Comparison of ENCODE assay signal across 9 cellular contexts in the genomic region with DNA sequence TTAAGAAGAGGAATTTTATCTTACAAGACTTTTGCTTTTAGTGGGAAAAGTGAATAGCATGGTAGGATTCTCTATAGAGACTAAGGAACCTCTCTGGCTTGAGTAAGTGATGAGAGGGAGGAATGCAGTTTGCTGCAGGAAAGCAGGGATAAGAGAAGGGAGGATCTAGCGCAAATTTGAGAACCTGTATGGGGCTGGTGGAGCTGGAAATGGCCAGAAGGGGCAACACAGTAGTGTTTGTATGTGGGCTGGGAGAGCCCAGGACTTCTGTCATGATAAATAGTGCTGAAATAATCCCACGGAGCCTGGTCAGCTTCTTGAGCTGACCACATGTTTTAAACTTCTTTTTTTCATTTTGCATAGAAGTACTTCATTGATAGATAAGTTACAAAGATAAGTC. TPM values are rescaled to one million over a fixed set of nuclear protein-coding genes. Genes with fewer than 3 reads are reported as not detected.
A peak's percentile ranks its signal among the peaks of the same experiment; 100 is the strongest.
DNase-seq lines count a peak whose midpoint lies in the region; ATAC-seq and TF ChIP-seq lines count a peak whose summit lies in the region.
"Had no signal": no experiment of that assay in that cellular context is flagged by ENCODE, and none has a peak within 500 bp of the region (broad histone marks: within the 10 kb centered on the region; RNA-seq: fewer than 3 reads in every experiment).

No MANE protein-coding gene starts in this region.

- H3K27me3 Mint-ChIP-seq in CD4-positive, CD25-positive, alpha-beta regulatory T cell: peaks cover 28% of the 10 kb centered on the region
- no peaks in the 10 kb centered on the region for H3K27me3 Mint-ChIP-seq in brain

- H3K36me3 Mint-ChIP-seq in CD4-positive, CD25-positive, alpha-beta regulatory T cell: no peaks in the 10 kb centered on the region
- H3K36me3 Mint-ChIP-seq in brain: no peaks in the 10 kb centered on the region

- no peak for TF ChIP-seq POLR2A in Peyer's patch (IDR thresholded peaks at IDR 0.05)

- H3K9me2 ChIP-seq in Loucy (replicated peaks; ENCODE audit: low read depth, low read length): no peaks in the 10 kb centered on the region

- no peaks in the 10 kb centered on the region for H4K20me1 ChIP-seq in Loucy (ENCODE audit: insufficient read depth, low read length, poor library complexity, severe bottlenecking)

- H3K36me3 ChIP-seq in CD4-positive, CD25-positive, alpha-beta regulatory T cell (ENCODE audit: control insufficient read depth, insufficient read depth, low read length): no peaks in the 10 kb centered on the region
- H3K36me3 ChIP-seq in Loucy (ENCODE audit: insufficient read depth, low read length) (no peaks in the 10 kb centered on the region), Peyer's patch (no peaks in the 10 kb centered on the region)

- peaks cover 0 to 16% (median 6%) of the 10 kb centered on the region in 4 donors for H3K4me1 Mint-ChIP-seq in CD4-positive, CD25-positive, alpha-beta regulatory T cell
- H3K4me1 Mint-ChIP-seq in brain: peaks cover 14% of the 10 kb centered on the region

- H3K4me3 Mint-ChIP-seq in CD4-positive, CD25-positive, alpha-beta regulatory T cell: peak overlapping the region; percentile 8 to 80 (median 23)
- H3K4me3 Mint-ChIP-seq in brain: peak overlapping the region; percentile 54 to 85 (median 77)

- no peak for ATAC-seq in CD4-positive, CD25-positive, alpha-beta regulatory T cell (ENCODE audit: low read depth in 2 of 2)
- no peak for ATAC-seq in GM18867 (IDR thresholded peaks at IDR 0.05; ENCODE audit: unreplicated experiment)
- no peak for ATAC-seq in HG03469 (IDR thresholded peaks at IDR 0.05; ENCODE audit: unreplicated experiment)

- no peak for DNase-seq in CD4-positive, CD25-positive, alpha-beta regulatory T cell
- peak; percentile 29 for DNase-seq in midbrain (lab: John Stamatoyannopoulos, UW)
- no peak for DNase-seq in Peyer's patch
- no peak for DNase-seq in NCI-H345 (lab: John Stamatoyannopoulos, UW)
- DNase-seq: cortex of kidney had no signal

- no peaks in the 10 kb centered on the region for H3K9me3 Mint-ChIP-seq in CD4-positive, CD25-positive, alpha-beta regulatory T cell
- H3K9me3 Mint-ChIP-seq in brain: peaks cover 0 to 9% (median 0%) of the 10 kb centered on the region in 5 experiments

- peak; percentile 25; the same call in 1 of the 2 replicates for TF ChIP-seq CTCF in Loucy (conservative IDR thresholded peaks at IDR 0.05; ENCODE audit: low read length)
- no peak for TF ChIP-seq CTCF in brain (conservative IDR thresholded peaks at IDR 0.05)
- TF ChIP-seq CTCF in Peyer's patch (IDR thresholded peaks at IDR 0.05): no peak

- H2AFZ ChIP-seq in Loucy (ENCODE audit: low read length): peak overlapping the region; percentile 94

- H3K4me3 ChIP-seq in CD4-positive, CD25-positive, alpha-beta regulatory T cell (ENCODE audit: low read depth, low read length): no peak overlapping the region
- no peak overlapping the region for H3K4me3 ChIP-seq in Loucy (ENCODE audit: low read length, poor library complexity, severe bottlenecking)
- no peak overlapping the region for H3K4me3 ChIP-seq in Peyer's patch

- peaks cover 8% of the 10 kb centered on the region for H3K27me3 ChIP-seq in CD4-positive, CD25-positive, alpha-beta regulatory T cell (ENCODE audit: control insufficient read depth, insufficient read depth, low read length)
- H3K27me3 ChIP-seq in Loucy (ENCODE audit: insufficient read depth, low read length, poor library complexity, severe bottlenecking): no peaks in the 10 kb centered on the region
- H3K27me3 ChIP-seq in Peyer's patch: no peaks in the 10 kb centered on the region

- no peaks in the 10 kb centered on the region for H3F3A ChIP-seq in Loucy (ENCODE audit: low read depth)

- peak overlapping the region in 1 of 3 donors; percentile 14 for H3K27ac Mint-ChIP-seq in CD4-positive, CD25-positive, alpha-beta regulatory T cell
- H3K27ac Mint-ChIP-seq in brain: peak overlapping the region; percentile 82 to 96 (median 89)

- no peak overlapping the region for H3K9ac ChIP-seq in Loucy (ENCODE audit: low read depth, low read length, poor library complexity, severe bottlenecking)

- peaks cover 10% of the 10 kb centered on the region for H3K4me1 ChIP-seq in CD4-positive, CD25-positive, alpha-beta regulatory T cell (ENCODE audit: control insufficient read depth, insufficient read depth, low read length, poor library complexity, severe bottlenecking)
- H3K4me1 ChIP-seq in Loucy (ENCODE audit: insufficient read depth, low read length, poor library complexity, severe bottlenecking) (peaks cover 7% of the 10 kb centered on the region), Peyer's patch (no peaks in the 10 kb centered on the region)

- H3K9me3 ChIP-seq in CD4-positive, CD25-positive, alpha-beta regulatory T cell (ENCODE audit: control insufficient read depth in 2 of 2, low read length in 2 of 2): no peaks in the 10 kb centered on the region
- H3K9me3 ChIP-seq in Loucy (ENCODE audit: insufficient read depth, low read depth, low read length) (no peaks in the 10 kb centered on the region), Peyer's patch (no peaks in the 10 kb centered on the region)

- H3K4me2 ChIP-seq in Loucy (ENCODE audit: low read depth, low read length, poor library complexity, severe bottlenecking): peak overlapping the region; percentile 71

- H3K79me2 ChIP-seq in Loucy (ENCODE audit: insufficient read depth, low read length): no peaks in the 10 kb centered on the region

- H3K27ac ChIP-seq in CD4-positive, CD25-positive, alpha-beta regulatory T cell (ENCODE audit: insufficient read depth, low read length, poor library complexity, severe bottlenecking): no peak overlapping the region
- no peak overlapping the region for H3K27ac ChIP-seq in Peyer's patch

RNA-seq across cellular contexts. Expression of gene SHC4, which starts 11.1 kb away (rescaled TPM):
- not detected for total RNA-seq in CD4-positive, CD25-positive, alpha-beta regulatory T cell
- polyA plus RNA-seq in CD4-positive, CD25-positive, alpha-beta regulatory T cell: not detected
- polyA plus RNA-seq in brain (ENCODE audit: insufficient read depth, low read depth, low replicate concordance): 0.78 TPM
- under 1 TPM in 1 of 4 donors, not detected in 3; 0.66 TPM for total RNA-seq in Peyer's patch
